ENCODE assay signal across 17 cellular contexts in genomic region chr3:128455786-128456748, GRCh38. TPM values are rescaled to one million over a fixed set of nuclear protein-coding genes. Genes with fewer than 3 reads are reported as not detected.
A peak's percentile ranks its signal among the peaks of the same experiment; 100 is the strongest.
DNase-seq lines count a peak whose midpoint lies in the region; ATAC-seq and TF ChIP-seq lines count a peak whose summit lies in the region.
"Had no signal": no experiment of that assay in that cellular context is flagged by ENCODE, and none has a peak within 500 bp of the region (broad histone marks: within the 10 kb centered on the region; RNA-seq: fewer than 3 reads in every experiment).

No MANE protein-coding gene starts in this region.

- H3K9me3 Mint-ChIP-seq in brain (peaks cover 0 to 7% (median 0%) of the 10 kb centered on the region in 5 experiments), progenitor cell of endocrine pancreas (ENCODE audit: low read depth) (no peaks in the 10 kb centered on the region), nephron progenitor cell (no peaks in the 10 kb centered on the region)
- peaks cover 2% of the 10 kb centered on the region for H3K9me3 Mint-ChIP-seq in activated naive CD4-positive, alpha-beta T cell treated with anti-CD3 and anti-CD28 coated beads, Interleukin-2, amount 10 ng/mL, durations not matched to agents 7 days and 5 days
- H3K9me3 Mint-ChIP-seq in CD8-positive, alpha-beta T cell = no peaks in the 10 kb centered on the region

- H3K27me3 Mint-ChIP-seq in brain (peaks cover 18% of the 10 kb centered on the region), progenitor cell of endocrine pancreas (peaks cover 60% of the 10 kb centered on the region), nephron progenitor cell (ENCODE audit: low read depth, poor library complexity) (peaks cover 50% of the 10 kb centered on the region)
- H3K27me3 Mint-ChIP-seq in activated naive CD4-positive, alpha-beta T cell treated with anti-CD3 and anti-CD28 coated beads, Interleukin-2, amount 10 ng/mL, durations not matched to agents 7 days and 5 days = peaks cover 64% of the 10 kb centered on the region
- H3K27me3 Mint-ChIP-seq in CD8-positive, alpha-beta T cell (ENCODE audit: low read depth) = peaks cover 21% of the 10 kb centered on the region

- H3K27ac Mint-ChIP-seq in brain = peak overlapping the region in 3 of 5 experiments; percentile 16 to 60 (median 52)
- peak overlapping the region; percentile 62 for H3K27ac Mint-ChIP-seq in progenitor cell of endocrine pancreas
- no peak overlapping the region for H3K27ac Mint-ChIP-seq in activated naive CD4-positive, alpha-beta T cell treated with anti-CD3 and anti-CD28 coated beads, Interleukin-2, amount 10 ng/mL, durations not matched to agents 7 days and 5 days
- no peak overlapping the region for H3K27ac Mint-ChIP-seq in CD8-positive, alpha-beta T cell
- no peak overlapping the region for H3K27ac Mint-ChIP-seq in nephron progenitor cell

- no peak for ATAC-seq in Right ventricle myocardium superior (ENCODE audit: poor library complexity)
- no peak for ATAC-seq in CD8-positive, alpha-beta T cell

- CTCF ChIA-PET in activated naive CD4-positive, alpha-beta T cell treated with anti-CD3 and anti-CD28 coated beads, Interleukin-2, amount 10 ng/mL, durations not matched to agents 7 days and 5 days (lab: Charles Lee) = no interaction called here
- CTCF ChIA-PET in CD8-positive, alpha-beta T cell (lab: Charles Lee) = no interaction called here

- peaks cover 29% of the 10 kb centered on the region for H3K4me1 Mint-ChIP-seq in brain
- peaks cover 6% of the 10 kb centered on the region for H3K4me1 Mint-ChIP-seq in progenitor cell of endocrine pancreas (ENCODE audit: low read depth)
- H3K4me1 Mint-ChIP-seq in activated naive CD4-positive, alpha-beta T cell treated with anti-CD3 and anti-CD28 coated beads, Interleukin-2, amount 10 ng/mL, durations not matched to agents 7 days and 5 days = no peaks in the 10 kb centered on the region
- no peaks in the 10 kb centered on the region for H3K4me1 Mint-ChIP-seq in CD8-positive, alpha-beta T cell (ENCODE audit: low read depth)
- H3K4me1 Mint-ChIP-seq in nephron progenitor cell = peaks cover 15% of the 10 kb centered on the region

- peak; percentile 33 for DNase-seq in Right ventricle myocardium superior
- no peak for DNase-seq in cardiac septum (ENCODE audit: low spot score)
- peak; percentile 48 for DNase-seq in NCI-H2171 treated with DMSO at 0.1 percent for 48 hours (lab: John Stamatoyannopoulos, UW)
- DNase-seq in progenitor cell of endocrine pancreas (ENCODE audit: low spot score, unreplicated experiment) = no peak
- DNase-seq in activated naive CD4-positive, alpha-beta T cell treated with anti-CD3 and anti-CD28 coated beads, Interleukin-2, amount 10 ng/mL, durations not matched to agents 7 days and 5 days = no peak
- DNase-seq in CD8-positive, alpha-beta T cell = no peak
- DNase-seq in nephron progenitor cell = no peak
- DNase-seq: DMS79 treated with DMSO at 0.1 percent for 48 hours, GDM1, Karpas-422, NCI-H2029, NCI-H345, NCI-H748 treated with DMSO at 0.1 percent for 48 hours had no signal

- no peaks in the 10 kb centered on the region for H3K4me1 ChIP-seq in CD8-positive, alpha-beta T cell (ENCODE audit: insufficient read depth, low read length)
- H3K4me1 ChIP-seq: SJSA1 had no signal

- H3K27me3 ChIP-seq in CD8-positive, alpha-beta T cell (ENCODE audit: insufficient read depth, low read length) = peaks cover 6% of the 10 kb centered on the region

- intact Hi-C loops in Right ventricle myocardium superior (cut with DNase I) = no loop called here
- intact Hi-C loops in cardiac septum (cut with DNase I) = no loop called here
- intact Hi-C loops in CD8-positive, alpha-beta T cell (cut with DNase I, micrococcal nuclease) = no loop called here

- no peak overlapping the region for H3K27ac ChIP-seq in CD8-positive, alpha-beta T cell (ENCODE audit: low read depth, low read length)
- H3K27ac ChIP-seq: SJSA1 had no signal

- H3K4me3 Mint-ChIP-seq in brain = no peak overlapping the region
- H3K4me3 Mint-ChIP-seq in progenitor cell of endocrine pancreas (ENCODE audit: low read depth) = no peak overlapping the region
- no peak overlapping the region for H3K4me3 Mint-ChIP-seq in activated naive CD4-positive, alpha-beta T cell treated with anti-CD3 and anti-CD28 coated beads, Interleukin-2, amount 10 ng/mL, durations not matched to agents 7 days and 5 days
- no peak overlapping the region for H3K4me3 Mint-ChIP-seq in CD8-positive, alpha-beta T cell
- H3K4me3 Mint-ChIP-seq in nephron progenitor cell = no peak overlapping the region

- no peak overlapping the region for H3K4me3 ChIP-seq in CD8-positive, alpha-beta T cell (ENCODE audit: low read depth, low read length)
- H3K4me3 ChIP-seq: SJSA1 had no signal

- H3K36me3 Mint-ChIP-seq in brain (no peaks in the 10 kb centered on the region), progenitor cell of endocrine pancreas (ENCODE audit: insufficient read depth) (no peaks in the 10 kb centered on the region), nephron progenitor cell (ENCODE audit: low read depth) (no peaks in the 10 kb centered on the region)
- no peaks in the 10 kb centered on the region for H3K36me3 Mint-ChIP-seq in activated naive CD4-positive, alpha-beta T cell treated with anti-CD3 and anti-CD28 coated beads, Interleukin-2, amount 10 ng/mL, durations not matched to agents 7 days and 5 days
- no peaks in the 10 kb centered on the region for H3K36me3 Mint-ChIP-seq in CD8-positive, alpha-beta T cell

- H3K9me3 ChIP-seq in CD8-positive, alpha-beta T cell (ENCODE audit: low read length) = no peaks in the 10 kb centered on the region
- H3K9me3 ChIP-seq: SJSA1 had no signal

- POLR2A ChIA-PET in CD8-positive, alpha-beta T cell (lab: Charles Lee) = no interaction called here

- TF ChIP-seq CTCF in brain (conservative IDR thresholded peaks at IDR 0.05) (no peak), progenitor cell of endocrine pancreas (IDR thresholded peaks at IDR 0.05; ENCODE audit: unreplicated experiment) (no peak), nephron progenitor cell (IDR thresholded peaks at IDR 0.05) (no peak)
- no peak for TF ChIP-seq CTCF in CD8-positive, alpha-beta T cell (IDR thresholded peaks at IDR 0.05)

- no peaks in the 10 kb centered on the region for H3K36me3 ChIP-seq in CD8-positive, alpha-beta T cell (ENCODE audit: insufficient read depth, low read length)
- H3K36me3 ChIP-seq: SJSA1 had no signal

RNA-seq across cellular contexts. Expression of gene DNAJB8, which starts 10.6 kb away (rescaled TPM):
- not detected for total RNA-seq in Right ventricle myocardium superior
- not detected for total RNA-seq in cardiac septum
- polyA plus RNA-seq in brain (ENCODE audit: insufficient read depth, low read depth, low replicate concordance) = not detected
- total RNA-seq in progenitor cell of endocrine pancreas = not detected in 2 replicates
- not detected for total RNA-seq in CD8-positive, alpha-beta T cell
- total RNA-seq: A673, H1, SJSA1 had no signal
- polyA plus RNA-seq: H1 had no signal

RNA-seq across cellular contexts. Expression of gene GATA2, which starts 36.9 kb away (rescaled TPM):
- total RNA-seq in Right ventricle myocardium superior (8.3 TPM), cardiac septum (15.6 TPM), progenitor cell of endocrine pancreas (1.7 and 1.9 TPM in 2 replicates)
- polyA plus RNA-seq in brain (ENCODE audit: insufficient read depth, low read depth, low replicate concordance) = 3.7 TPM
- total RNA-seq in CD8-positive, alpha-beta T cell = under 1 TPM; 0.27 to 0.39 TPM

Comparison
In these comparisons a context has a peak if more than half of its experiments do, and no peak if none do; other contexts are left out.
1. DNase-seq: peak in Right ventricle myocardium superior (single experiment) and NCI-H2171 treated with DMSO at 0.1 percent for 48 hours (single experiment); none in cardiac septum (single experiment), progenitor cell of endocrine pancreas (single experiment), activated naive CD4-positive, alpha-beta T cell treated with anti-CD3 and anti-CD28 coated beads, Interleukin-2, amount 10 ng/mL, durations not matched to agents 7 days and 5 days (single experiment), CD8-positive, alpha-beta T cell (0 of 7) and nephron progenitor cell (single experiment).
2. H3K27ac Mint-ChIP-seq: peak in brain (3 of 5) and progenitor cell of endocrine pancreas (single experiment); none in activated naive CD4-positive, alpha-beta T cell treated with anti-CD3 and anti-CD28 coated beads, Interleukin-2, amount 10 ng/mL, durations not matched to agents 7 days and 5 days (single experiment), CD8-positive, alpha-beta T cell (single experiment) and nephron progenitor cell (single experiment).